ENCODE assay signal across 22 cellular contexts in the genomic region with DNA sequence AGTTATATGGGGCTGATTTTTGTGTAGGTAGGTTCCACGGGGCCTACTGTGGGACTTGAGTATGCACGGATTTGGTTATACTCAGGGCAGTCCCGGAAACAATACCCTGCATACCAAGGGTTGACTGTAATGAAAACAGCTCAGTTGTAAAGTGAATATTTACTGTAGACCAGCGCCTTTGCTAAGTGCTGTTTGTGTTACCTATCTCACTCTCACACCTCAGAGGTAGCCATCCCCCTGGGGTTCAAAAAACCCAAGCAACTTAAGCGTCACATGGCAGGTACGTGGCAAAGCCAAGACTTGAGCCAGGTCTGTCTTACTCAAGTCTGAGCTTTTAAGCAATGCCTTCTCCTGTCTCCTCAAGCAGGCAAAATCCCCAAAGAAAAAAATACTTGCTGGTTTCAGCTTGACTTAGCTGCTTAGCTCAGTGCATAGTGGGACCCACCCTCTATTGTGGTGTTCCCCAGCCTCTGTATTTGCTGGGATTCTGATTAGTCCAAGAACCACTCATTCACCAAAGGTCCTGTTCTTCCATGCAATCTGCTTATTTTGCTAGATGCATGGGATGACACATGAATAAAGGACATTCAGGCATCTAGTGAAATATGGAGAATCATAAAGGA. TPM values are rescaled to one million over a fixed set of nuclear protein-coding genes. Genes with fewer than 3 reads are reported as not detected.
DNase-seq lines count a peak whose midpoint lies in the region; ATAC-seq, FAIRE-seq and TF ChIP-seq lines count a peak whose summit lies in the region.
"Had no signal": no experiment of that assay in that cellular context is flagged by ENCODE, and none has a peak within 500 bp of the region (broad histone marks: within the 10 kb centered on the region; RNA-seq: fewer than 3 reads in every experiment).

No MANE protein-coding gene starts in this region.

- no peaks in the 10 kb centered on the region for H3K79me2 ChIP-seq in keratinocyte (ENCODE audit: control insufficient read depth, insufficient read depth, low read length)
- no peaks in the 10 kb centered on the region for H3K79me2 ChIP-seq in smooth muscle cell (ENCODE audit: low read depth)

- H3K9ac ChIP-seq in keratinocyte (ENCODE audit: control insufficient read depth, extremely low read depth, insufficient read depth, low read length) (no peak overlapping the region), smooth muscle cell (ENCODE audit: low read depth) (no peak overlapping the region)

- H3K36me3 ChIP-seq in bronchial epithelial cell (ENCODE audit: control insufficient read depth, insufficient read depth, low read length) (no peaks in the 10 kb centered on the region), keratinocyte (ENCODE audit: control insufficient read depth in 2 of 2, extremely low read depth in 1 of 2, insufficient read depth in 2 of 2, low read length in 2 of 2) (no peaks in the 10 kb centered on the region), smooth muscle cell (ENCODE audit: low read depth) (no peaks in the 10 kb centered on the region)
- H3K36me3 ChIP-seq: neutrophil, Peyer's patch, SJSA1, spleen, thoracic aorta had no signal

- H3K4me2 ChIP-seq in keratinocyte (ENCODE audit: control insufficient read depth, extremely low read depth, insufficient read depth, low read depth, low read length): peak overlapping the region; percentile 31
- H3K4me2 ChIP-seq in smooth muscle cell: peak overlapping the region; percentile 10

- no peaks in the 10 kb centered on the region for H4K20me1 ChIP-seq in keratinocyte (ENCODE audit: control insufficient read depth, extremely low read depth, insufficient read depth, low read length)
- peaks cover 18% of the 10 kb centered on the region for H4K20me1 ChIP-seq in smooth muscle cell (ENCODE audit: low read depth)

- TF ChIP-seq RAD21 in Ishikawa (IDR thresholded peaks at IDR 0.05; ENCODE audit: low read depth): no peak

- DNase-seq in bronchial epithelial cell (ENCODE audit: low read depth) (peak; percentile 82), keratinocyte (ENCODE audit: low read depth, low spot score) (no peak), smooth muscle cell (lab: John Stamatoyannopoulos, UW; ENCODE audit: unreplicated experiment) (no peak), NCI-H128 (lab: John Stamatoyannopoulos, UW; ENCODE audit: unreplicated experiment) (no peak)
- DNase-seq in stimulated activated naive CD4-positive, alpha-beta T cell (lab: John Stamatoyannopoulos, UW): no peak
- DNase-seq: activated CD4-positive, alpha-beta T cell treated with anti-CD3 and anti-CD28 coated beads for 4 hours; activated naive CD4-positive, alpha-beta T cell treated with anti-CD3 and anti-CD28 coated beads, Interleukin-2, amount 50 U/mL, for 16 hours; activated T-cell treated with anti-CD3 and anti-CD28 coated beads, Interleukin-2, amount 50 U/mL, for 72 hours; CD8-positive, alpha-beta T cell; DMS153; NCI-H1105; NCI-H2081; Peyer's patch; spleen; stimulated activated CD4-positive, alpha-beta T cell treated with anti-CD3 and anti-CD28 coated beads, Interleukin-4, amount 100 ng/mL, for 1 hour; stimulated activated naive CD4-positive, alpha-beta T cell treated with Interleukin-2 at 50 U/mL for 16 hours; T-helper 1 cell had no signal

- H3K9me3 ChIP-seq in keratinocyte (ENCODE audit: control insufficient read depth, low read depth, low read length) (no peaks in the 10 kb centered on the region), smooth muscle cell (replicated peaks; ENCODE audit: low read depth) (no peaks in the 10 kb centered on the region)
- H3K9me3 ChIP-seq: neutrophil, Peyer's patch, SJSA1, spleen, thoracic aorta had no signal

- H3K4me3 ChIP-seq in bronchial epithelial cell (ENCODE audit: low read depth, low read length) (no peak overlapping the region), keratinocyte (ENCODE audit: control insufficient read depth in 2 of 3, extremely low read depth in 1 of 3, insufficient read depth in 2 of 3, low read depth in 1 of 3, low read length in 3 of 3) (no peak overlapping the region), smooth muscle cell (no peak overlapping the region)
- H3K4me3 ChIP-seq: Peyer's patch, SJSA1, spleen, thoracic aorta had no signal

- H3K27ac ChIP-seq in keratinocyte (ENCODE audit: control insufficient read depth, insufficient read depth, low read length) (peak overlapping the region; percentile 55), smooth muscle cell (ENCODE audit: low read depth) (no peak overlapping the region)
- H3K27ac ChIP-seq: neutrophil, Peyer's patch, SJSA1, spleen, thoracic aorta had no signal

- no peaks in the 10 kb centered on the region for H3F3A ChIP-seq in smooth muscle cell (ENCODE audit: low read depth)

- H3K27me3 ChIP-seq in bronchial epithelial cell (ENCODE audit: control insufficient read depth, insufficient read depth, low read length) (no peaks in the 10 kb centered on the region), keratinocyte (ENCODE audit: control insufficient read depth, extremely low read depth, insufficient read depth, low read length) (no peaks in the 10 kb centered on the region), smooth muscle cell (ENCODE audit: low read depth) (no peaks in the 10 kb centered on the region)
- H3K27me3 ChIP-seq: neutrophil, Peyer's patch, SJSA1, spleen had no signal

- peak; percentile 31; the same call in 1 of the 2 replicates for TF ChIP-seq EP300 in Ishikawa (IDR thresholded peaks at IDR 0.05; ENCODE audit: borderline replicate concordance)

- peaks cover 42% of the 10 kb centered on the region for H3K4me1 ChIP-seq in keratinocyte (ENCODE audit: control insufficient read depth, extremely low read depth, insufficient read depth, low read length)
- peaks cover 19% of the 10 kb centered on the region for H3K4me1 ChIP-seq in smooth muscle cell (ENCODE audit: low read depth)

- dilution Hi-C loops in keratinocyte (cut with MboI; ENCODE audit: extremely low pct_ligation_motif_present, low sequenced_read_pairs): no loop called here

- 58% methylated on average over 6 of the region's 6 CpGs for WGBS in smooth muscle cell (ENCODE audit: low lambda C conversion rate)

- no peak for ATAC-seq in HG02571 (IDR thresholded peaks at IDR 0.05; ENCODE audit: unreplicated experiment)
- ATAC-seq: activated T-cell treated with anti-CD3 and anti-CD28 coated beads, Interleukin-2, amount 50 U/mL, for 72 hours; CD8-positive, alpha-beta T cell had no signal

- FAIRE-seq in bronchial epithelial cell (lab: Jason Lieb, UNC): no peak
- no peak for FAIRE-seq in keratinocyte (lab: Jason Lieb, UNC)

- H2AFZ ChIP-seq in keratinocyte (ENCODE audit: control insufficient read depth, low read length) (peak overlapping the region; percentile 26), smooth muscle cell (ENCODE audit: low read depth) (no peak overlapping the region)

- TF ChIP-seq CTCF in bronchial epithelial cell (IDR thresholded peaks at IDR 0.05; ENCODE audit: insufficient read depth, low read length, severe bottlenecking) (no peak), keratinocyte (optimal IDR thresholded peaks at IDR 0.05 in 1 of 3, IDR thresholded peaks at IDR 0.05 in 1 of 3, conservative IDR thresholded peaks at IDR 0.05 in 1 of 3; ENCODE audit: extremely low read depth in 1 of 3, insufficient read depth in 2 of 3, low read length in 3 of 3) (no peak), smooth muscle cell (IDR thresholded peaks at IDR 0.05; ENCODE audit: borderline replicate concordance, insufficient read depth, poor library complexity, severe bottlenecking) (no peak)

- no peaks in the 10 kb centered on the region for H3K9me1 ChIP-seq in keratinocyte (ENCODE audit: control insufficient read depth, extremely low read depth, insufficient read depth, low read length)

TF ChIP-seq in Ishikawa, 13 proteins besides CTCF, POLR2A, EP300 and RAD21:
- TF ChIP-seq, protein P1, sequence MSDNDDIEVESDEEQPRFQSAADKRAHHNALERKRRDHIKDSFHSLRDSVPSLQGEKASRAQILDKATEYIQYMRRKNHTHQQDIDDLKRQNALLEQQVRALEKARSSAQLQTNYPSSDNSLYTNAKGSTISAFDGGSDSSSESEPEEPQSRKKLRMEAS (IDR thresholded peaks at IDR 0.05): peak; percentile 25; the same call in 1 of the 2 replicates
- TF ChIP-seq TEAD4 (IDR thresholded peaks at IDR 0.05) (peak; percentile 87), CEBPB (IDR thresholded peaks at IDR 0.05) (no peak)

RNA-seq across cellular contexts. Expression of gene STRN3, which starts 34.2 kb away (rescaled TPM):
- total RNA-seq in bronchial epithelial cell: 76.9 and 95.5 TPM in 2 replicates
- polyA plus RNA-seq in keratinocyte: 25.3 to 38.1 TPM (median 29.0 TPM) in 3 replicates
- polyA plus RNA-seq in keratinocyte (2011; ENCODE audit: low read depth): 145 TPM
- 16.7 and 31.5 TPM in 2 replicates for polyA plus RNA-seq in keratinocyte (2011; cell fraction: cytosol; rRNA removed)
- polyA plus RNA-seq in keratinocyte (2011; cell fraction: nucleus; rRNA removed): 34.3 and 41.9 TPM in 2 replicates
- 29.8 and 35.7 TPM in 2 replicates for polyA plus RNA-seq in keratinocyte (2012; ENCODE audit: low replicate concordance)
- 18.0 to 74.1 TPM (median 41.0 TPM) in 3 replicates for polyA minus RNA-seq in keratinocyte
- polyA minus RNA-seq in keratinocyte (2011; cell fraction: cytosol; rRNA and poly(A)+ RNA removed): 24.6 TPM
- 56.3 and 132 TPM in 2 replicates for polyA minus RNA-seq in keratinocyte (2011; cell fraction: nucleus; rRNA and poly(A)+ RNA removed)
- 43.6 and 66.2 TPM in 2 replicates for total RNA-seq in smooth muscle cell
- 6.8 and 9.5 TPM in 2 replicates for polyA plus RNA-seq in smooth muscle cell

RNA-seq across cellular contexts. Expression of gene AP4S1, which starts 34.9 kb away (rescaled TPM):
- total RNA-seq in bronchial epithelial cell (1.8 and 2.8 TPM in 2 replicates), smooth muscle cell (7.6 and 9.8 TPM in 2 replicates)
- polyA plus RNA-seq in keratinocyte (2.5 to 6.2 TPM (median 3.0 TPM) in 3 replicates), smooth muscle cell (2.3 and 4.1 TPM in 2 replicates)
- polyA plus RNA-seq in keratinocyte (2011; ENCODE audit: low read depth): 5.7 TPM
- polyA plus RNA-seq in keratinocyte (2011; cell fraction: cytosol; rRNA removed): 2.2 and 4.9 TPM in 2 replicates
- polyA plus RNA-seq in keratinocyte (2011; cell fraction: nucleus; rRNA removed): 2.4 and 2.8 TPM in 2 replicates
- polyA plus RNA-seq in keratinocyte (2012; ENCODE audit: low replicate concordance): 4.3 TPM in 2 replicates
- polyA minus RNA-seq in keratinocyte: 1.1 to 2.3 TPM (median 1.9 TPM) in 3 replicates
- 2.3 TPM for polyA minus RNA-seq in keratinocyte (2011; cell fraction: cytosol; rRNA and poly(A)+ RNA removed)
- 0.95 and 3.3 TPM in 2 replicates for polyA minus RNA-seq in keratinocyte (2011; cell fraction: nucleus; rRNA and poly(A)+ RNA removed)
